In the genomic region with DNA sequence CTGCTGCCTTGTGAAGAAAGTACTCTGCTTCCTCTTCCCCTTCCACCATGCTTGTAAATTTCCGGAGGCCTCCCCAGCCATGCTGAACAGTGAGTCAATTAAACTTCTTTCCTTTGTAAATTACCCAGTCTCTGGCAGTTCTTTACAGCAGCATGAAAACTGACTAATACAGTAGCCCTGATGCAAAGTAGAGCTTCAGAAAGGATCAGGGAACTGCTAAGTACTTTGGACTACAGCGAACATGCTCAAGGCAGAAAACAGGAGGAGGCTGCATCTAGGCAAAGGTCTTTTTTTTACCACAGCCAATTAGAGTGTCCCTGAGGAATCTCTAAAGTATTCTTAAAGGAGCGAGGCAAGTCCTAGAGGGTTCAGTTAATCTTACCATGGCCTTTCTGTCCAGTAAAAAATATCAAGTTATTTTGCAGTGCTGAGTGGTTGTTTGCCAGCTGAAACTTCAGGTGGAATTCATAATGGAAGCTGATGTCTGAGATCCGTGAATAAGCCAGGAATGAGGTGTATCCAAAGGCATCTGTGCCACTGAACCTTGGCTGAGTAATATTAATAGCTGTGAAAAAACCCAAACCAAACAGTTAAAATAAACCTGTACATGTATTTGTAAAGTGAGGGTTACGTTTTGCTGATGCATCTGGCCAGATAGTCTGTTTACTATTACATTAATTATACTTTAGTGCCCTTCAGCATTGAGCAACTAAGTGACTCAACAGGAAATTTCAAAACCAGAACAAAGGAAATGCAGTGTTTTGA, we compare ENCODE assay signal across 8 cellular contexts.
DNase-seq lines count a peak whose midpoint lies in the region; ATAC-seq and TF ChIP-seq lines count a peak whose summit lies in the region.

No MANE protein-coding gene starts in this region.

- H3K27ac ChIP-seq in PC-3 (ENCODE audit: low read length) (peak overlapping the region; percentile 100), esophagus (ENCODE audit: low read depth in 2 of 2, low read length in 1 of 2) (peak overlapping the region; percentile 57 to 67), trophoblast cell (ENCODE audit: low read depth, low read length) (peak overlapping the region; percentile 69)

- no peak overlapping the region for H4K91ac ChIP-seq in trophoblast cell (ENCODE audit: low read depth, low read length)

- H3K18ac ChIP-seq in trophoblast cell (ENCODE audit: low read length): no peak overlapping the region

- no peak for TF ChIP-seq CTCF in PC-3 (conservative IDR thresholded peaks at IDR 0.05; ENCODE audit: low read depth, low read length)

- H3K79me1 ChIP-seq in trophoblast cell (ENCODE audit: low read length): peaks cover 6% of the 10 kb centered on the region

- H2BK5ac ChIP-seq in trophoblast cell (ENCODE audit: low read depth, low read length, poor library complexity): no peak overlapping the region

- POLR2A ChIA-PET in PC-3 (lab: Charles Lee; ENCODE audit: unreplicated experiment): interaction anchor here (0.6 to 1.0 kb wide), 3 partner anchors 57 to 1185 kb away, joined by 3 to 4 read pairs (median 4); no protein-coding TSS in a partner anchor

- H3K9me3 Mint-ChIP-seq in activated T-helper 1 cell treated with anti-CD3 and anti-CD28 coated beads, Interleukin-12 subunit alpha, Interleukin-12 subunit beta, Interleukin-2, Interleukin-4 antibody, amounts not matched to agents 30 ng/mL and 10 ng/mL and 1 ng/mL, durations not matched to agents 14 hours and 24 hours and 36 hours: no peaks in the 10 kb centered on the region

- H3K9me3 ChIP-seq in PC-3 (ENCODE audit: low read length): no peaks in the 10 kb centered on the region
- no peaks in the 10 kb centered on the region for H3K9me3 ChIP-seq in esophagus (ENCODE audit: control insufficient read depth in 2 of 2, insufficient read depth in 1 of 2, low read depth in 1 of 2, low read length in 1 of 2)
- H3K9me3 ChIP-seq in trophoblast cell (ENCODE audit: insufficient read depth, low read depth, low read length): no peaks in the 10 kb centered on the region

- intact Hi-C loops in PC-3 (cut with micrococcal nuclease): loop anchor here (1.0 to 5.0 kb wide), 2 partner anchors 57 to 486 kb away; no protein-coding TSS in a partner anchor
- intact Hi-C loops in activated T-helper 1 cell treated with anti-CD3 and anti-CD28 coated beads, Interleukin-12 subunit alpha, Interleukin-12 subunit beta, Interleukin-2, Interleukin-4 antibody, amounts not matched to agents 30 ng/mL and 10 ng/mL and 1 ng/mL, durations not matched to agents 14 hours and 24 hours and 36 hours (cut with micrococcal nuclease): no loop called here

- no peaks in the 10 kb centered on the region for H3K27me3 ChIP-seq in PC-3 (ENCODE audit: low read length)
- H3K27me3 ChIP-seq in esophagus (ENCODE audit: control insufficient read depth in 1 of 2, insufficient read depth in 2 of 2, low read length in 2 of 2): no peaks in the 10 kb centered on the region
- no peaks in the 10 kb centered on the region for H3K27me3 ChIP-seq in trophoblast cell (ENCODE audit: insufficient read depth, low read length)

- H3K4me1 ChIP-seq in PC-3 (ENCODE audit: insufficient read depth, low read length) (peaks cover 51% of the 10 kb centered on the region), esophagus (ENCODE audit: control insufficient read depth in 2 of 2, insufficient read depth in 2 of 2, low read length in 1 of 2) (no peaks in the 10 kb centered on the region), trophoblast cell (ENCODE audit: control insufficient read depth in 1 of 2, insufficient read depth in 2 of 2, low read length in 2 of 2) (peaks cover 0 to 5% of the 10 kb centered on the region in 2 experiments)

- CTCF ChIA-PET in PC-3 (lab: Charles Lee): no interaction called here

- H2AK5ac ChIP-seq in trophoblast cell (ENCODE audit: low read length): no peak overlapping the region

- TSS peak; percentile 88 for BruUV-seq in PC-3 (replicated peaks; lab: Mats Ljungman, UMichigan)

- 26 to 38% methylated on average over 5 of the region's 5 CpGs for WGBS in esophagus, 2 donors
- WGBS in trophoblast cell (ENCODE audit: extremely low coverage, insufficient coverage, insufficient read length): no CpG with 5 or more reads among the region's 5 CpGs

- peak overlapping the region; percentile 77 for H3K4me2 ChIP-seq in PC-3 (ENCODE audit: low read length)
- peak overlapping the region; percentile 34 for H3K4me2 ChIP-seq in trophoblast cell (ENCODE audit: low read length)

- no peak overlapping the region for H3K4me3 Mint-ChIP-seq in activated T-helper 1 cell treated with anti-CD3 and anti-CD28 coated beads, Interleukin-12 subunit alpha, Interleukin-12 subunit beta, Interleukin-2, Interleukin-4 antibody, amounts not matched to agents 30 ng/mL and 10 ng/mL and 1 ng/mL, durations not matched to agents 14 hours and 24 hours and 36 hours

- H3K36me3 Mint-ChIP-seq in activated T-helper 1 cell treated with anti-CD3 and anti-CD28 coated beads, Interleukin-12 subunit alpha, Interleukin-12 subunit beta, Interleukin-2, Interleukin-4 antibody, amounts not matched to agents 30 ng/mL and 10 ng/mL and 1 ng/mL, durations not matched to agents 14 hours and 24 hours and 36 hours (ENCODE audit: low read depth): no peaks in the 10 kb centered on the region

- no peak overlapping the region for H4K8ac ChIP-seq in trophoblast cell (ENCODE audit: low read depth, low read length)

- H4K20me1 ChIP-seq in PC-3 (ENCODE audit: low read length): no peaks in the 10 kb centered on the region

- no peaks in the 10 kb centered on the region for H3K4me1 Mint-ChIP-seq in activated T-helper 1 cell treated with anti-CD3 and anti-CD28 coated beads, Interleukin-12 subunit alpha, Interleukin-12 subunit beta, Interleukin-2, Interleukin-4 antibody, amounts not matched to agents 30 ng/mL and 10 ng/mL and 1 ng/mL, durations not matched to agents 14 hours and 24 hours and 36 hours (ENCODE audit: low read depth)

- H3K79me2 ChIP-seq in PC-3 (ENCODE audit: low read length) (no peaks in the 10 kb centered on the region), trophoblast cell (ENCODE audit: control insufficient read depth, insufficient read depth, low read length, poor library complexity) (no peaks in the 10 kb centered on the region)

- no peak overlapping the region for H3K4ac ChIP-seq in trophoblast cell (ENCODE audit: low read depth, low read length)

- no peak overlapping the region for H2AFZ ChIP-seq in PC-3 (ENCODE audit: low read length)
- no peak overlapping the region for H2AFZ ChIP-seq in trophoblast cell (ENCODE audit: insufficient read depth, low read length, poor library complexity)

- no peaks in the 10 kb centered on the region for H3K27me3 Mint-ChIP-seq in activated T-helper 1 cell treated with anti-CD3 and anti-CD28 coated beads, Interleukin-12 subunit alpha, Interleukin-12 subunit beta, Interleukin-2, Interleukin-4 antibody, amounts not matched to agents 30 ng/mL and 10 ng/mL and 1 ng/mL, durations not matched to agents 14 hours and 24 hours and 36 hours (ENCODE audit: insufficient read depth)

- H4K12ac ChIP-seq in trophoblast cell (ENCODE audit: low read depth, low read length): no peak overlapping the region

- H2BK12ac ChIP-seq in trophoblast cell (ENCODE audit: low read length): no peak overlapping the region

- DNase-seq in ELF-1 (ENCODE audit: low read depth, low spot score): peak; percentile 13
- peak; percentile 92 for DNase-seq in PC-3
- DNase-seq in trophoblast cell: peak in 1 of 2 donors; percentile 55
- DNase-seq in NCI-H526 treated with DMSO at 0.1 percent for 48 hours (lab: John Stamatoyannopoulos, UW): no peak
- DNase-seq in activated T-helper 1 cell treated with anti-CD3 and anti-CD28 coated beads, Interleukin-12 subunit alpha, Interleukin-12 subunit beta, Interleukin-2, Interleukin-4 antibody, amounts not matched to agents 30 ng/mL and 10 ng/mL and 1 ng/mL, durations not matched to agents 14 hours and 24 hours and 36 hours (ENCODE audit: low spot score): no peak
- no peak for DNase-seq in activated gamma-delta T cell (lab: John Stamatoyannopoulos, UW)

- no peaks in the 10 kb centered on the region for H3K9me2 ChIP-seq in PC-3 (replicated peaks; ENCODE audit: low read length)

- H3K23ac ChIP-seq in trophoblast cell (ENCODE audit: low read length): no peak overlapping the region

- H3K4me3 ChIP-seq in PC-3 (ENCODE audit: low read length) (peak overlapping the region; percentile 46), esophagus (ENCODE audit: low read depth in 1 of 2, low read length in 2 of 2) (no peak overlapping the region), trophoblast cell (ENCODE audit: low read depth, low read length) (no peak overlapping the region)

- H2BK120ac ChIP-seq in trophoblast cell (ENCODE audit: insufficient read depth, low read length, poor library complexity): no peak overlapping the region

- no peak overlapping the region for H3K14ac ChIP-seq in trophoblast cell (ENCODE audit: low read length)

- no peaks in the 10 kb centered on the region; the same call in 1 of the 2 replicates for H3K36me3 ChIP-seq in PC-3 (ENCODE audit: low read depth, low read length)
- H3K36me3 ChIP-seq in esophagus (ENCODE audit: control insufficient read depth in 2 of 2, insufficient read depth in 2 of 2, low read length in 1 of 2): no peaks in the 10 kb centered on the region
- H3K36me3 ChIP-seq in trophoblast cell (ENCODE audit: control insufficient read depth in 1 of 2, insufficient read depth in 2 of 2, low read length in 2 of 2): no peaks in the 10 kb centered on the region

- no peak overlapping the region for H3K27ac Mint-ChIP-seq in activated T-helper 1 cell treated with anti-CD3 and anti-CD28 coated beads, Interleukin-12 subunit alpha, Interleukin-12 subunit beta, Interleukin-2, Interleukin-4 antibody, amounts not matched to agents 30 ng/mL and 10 ng/mL and 1 ng/mL, durations not matched to agents 14 hours and 24 hours and 36 hours

- peak overlapping the region; percentile 95 for H3K9ac ChIP-seq in PC-3 (ENCODE audit: low read length)
- H3K9ac ChIP-seq in trophoblast cell (ENCODE audit: low read length): no peak overlapping the region

- peak; percentile 69 for ATAC-seq in PC-3
- ATAC-seq in HG03342 (IDR thresholded peaks at IDR 0.05; ENCODE audit: unreplicated experiment): no peak

- H3F3A ChIP-seq in PC-3 (ENCODE audit: low read length, unreplicated experiment): peaks cover 9% of the 10 kb centered on the region

Comparison
In these comparisons a context has a peak if more than half of its experiments do, and no peak if none do; other contexts are left out.
1. DNase-seq: peak in ELF-1 (single experiment) and PC-3 (single experiment); none in NCI-H526 treated with DMSO at 0.1 percent for 48 hours (single experiment), activated T-helper 1 cell treated with anti-CD3 and anti-CD28 coated beads, Interleukin-12 subunit alpha, Interleukin-12 subunit beta, Interleukin-2, Interleukin-4 antibody, amounts not matched to agents 30 ng/mL and 10 ng/mL and 1 ng/mL, durations not matched to agents 14 hours and 24 hours and 36 hours (single experiment) and activated gamma-delta T cell (single experiment).
2. Peak in every context shown above with its lines, with median percentiles within 50 percentile points of each other: H3K27ac ChIP-seq.